ENCODE assay signal across 1 cellular context in genomic region chr17:28204244-28204643, GRCh38.
TF ChIP-seq lines count a peak whose summit lies in the region.

No MANE protein-coding gene starts in this region.

TF ChIP-seq in IMR-90, 13 proteins besides CTCF, POLR2A, EP300 and RAD21 (continued from another document):
- TF ChIP-seq CEBPB (IDR thresholded peaks at IDR 0.05; ENCODE audit: low read depth, low read length) (no peak), RCOR1 (IDR thresholded peaks at IDR 0.05; ENCODE audit: insufficient replicate concordance, low read length) (no peak), BHLHE40 (IDR thresholded peaks at IDR 0.05; ENCODE audit: low read depth, low read length) (no peak), FOS (IDR thresholded peaks at IDR 0.05; ENCODE audit: low read depth, low read length) (no peak), MXI1 (IDR thresholded peaks at IDR 0.05; ENCODE audit: borderline replicate concordance, low read depth, low read length) (no peak), CHD1 (IDR thresholded peaks at IDR 0.05; ENCODE audit: low read depth, low read length) (no peak)
